Comparison of ENCODE assay signal across 16 cellular contexts in genomic region chr1:147591246-147591891, GRCh38.
"Had no signal": no experiment of that assay in that cellular context is flagged by ENCODE, and none has a peak within 500 bp of the region (broad histone marks: within the 10 kb centered on the region; RNA-seq: fewer than 3 reads in every experiment).

No MANE protein-coding gene starts in this region.

- ATAC-seq: activated CD8-positive, alpha-beta T cell treated with anti-CD3 and anti-CD28 coated beads, Interleukin-2, amount 10 ng/mL, durations not matched to agents 7 days and 5 days; activated T-cell treated with anti-CD3 and anti-CD28 coated beads, Interleukin-2, amount 50 U/mL, for 4 hours; right cardiac atrium had no signal

- H3K27me3 ChIP-seq: ascending aorta, breast epithelium, thyroid gland had no signal

- H3K36me3 ChIP-seq: ascending aorta, breast epithelium, thyroid gland had no signal

- H3K27ac ChIP-seq: ascending aorta, breast epithelium had no signal

- H3K36me3 Mint-ChIP-seq: activated naive CD4-positive, alpha-beta T cell treated with anti-CD3 and anti-CD28 coated beads, Interleukin-2, amount 10 ng/mL, durations not matched to agents 7 days and 5 days had no signal

- H3K9me3 Mint-ChIP-seq: activated B cell treated with CpG ODN at 0.5 μM for 24 hours; activated naive CD4-positive, alpha-beta T cell treated with anti-CD3 and anti-CD28 coated beads, Interleukin-2, amount 10 ng/mL, durations not matched to agents 7 days and 5 days; activated T-cell treated with anti-CD3 and anti-CD28 coated beads, Interleukin-2, amount 50 U/mL, for 4 hours; dendritic cell treated with granulocyte-macrophage colony-stimulating factor and Interleukin-4, amounts not matched to agents 40 ng/mL and 50 ng/mL, for 4 days had no signal

- H3K27ac Mint-ChIP-seq: activated B cell treated with CpG ODN at 0.5 μM for 24 hours; activated CD8-positive, alpha-beta T cell treated with anti-CD3 and anti-CD28 coated beads, Interleukin-2, amount 10 ng/mL, durations not matched to agents 7 days and 5 days; activated naive CD4-positive, alpha-beta T cell treated with anti-CD3 and anti-CD28 coated beads, Interleukin-2, amount 10 ng/mL, durations not matched to agents 7 days and 5 days; dendritic cell treated with granulocyte-macrophage colony-stimulating factor and Interleukin-4, amounts not matched to agents 40 ng/mL and 50 ng/mL, for 4 days had no signal

- H3K4me3 Mint-ChIP-seq: activated B cell treated with CpG ODN at 0.5 μM for 24 hours; activated CD8-positive, alpha-beta T cell treated with anti-CD3 and anti-CD28 coated beads, Interleukin-2, amount 10 ng/mL, durations not matched to agents 7 days and 5 days; activated naive CD4-positive, alpha-beta T cell treated with anti-CD3 and anti-CD28 coated beads, Interleukin-2, amount 10 ng/mL, durations not matched to agents 7 days and 5 days; activated T-cell treated with anti-CD3 and anti-CD28 coated beads, Interleukin-2, amount 50 U/mL, for 4 hours; dendritic cell treated with granulocyte-macrophage colony-stimulating factor and Interleukin-4, amounts not matched to agents 40 ng/mL and 50 ng/mL, for 4 days had no signal

- H3K4me1 ChIP-seq: ascending aorta, breast epithelium had no signal

- H3K4me1 Mint-ChIP-seq: activated B cell treated with CpG ODN at 0.5 μM for 24 hours; activated naive CD4-positive, alpha-beta T cell treated with anti-CD3 and anti-CD28 coated beads, Interleukin-2, amount 10 ng/mL, durations not matched to agents 7 days and 5 days had no signal

- H3K4me3 ChIP-seq: ascending aorta, breast epithelium, thyroid gland had no signal

- DNase-seq: activated B cell treated with CpG ODN at 0.5 μM for 24 hours; activated CD4-positive, alpha-beta T cell treated with anti-CD3 and anti-CD28 coated beads for 48 hours; activated CD8-positive, alpha-beta T cell treated with anti-CD3 and anti-CD28 coated beads, Interleukin-2, amount 10 ng/mL, durations not matched to agents 7 days and 5 days; activated effector memory CD4-positive, alpha-beta T cell treated with Interleukin-2 at 50 U/mL for 16 hours; activated naive CD4-positive, alpha-beta T cell treated with anti-CD3 and anti-CD28 coated beads, Interleukin-2, amount 10 ng/mL, durations not matched to agents 7 days and 5 days; activated T-cell treated with anti-CD3 and anti-CD28 coated beads, Interleukin-2, amount 50 U/mL, for 4 hours; effector CD8-positive, alpha-beta T cell; mammary epithelial cell; occipital lobe; right cardiac atrium; stimulated activated CD4-positive, alpha-beta T cell treated with anti-CD3 and anti-CD28 coated beads, Interleukin-2, amount 100 ng/mL, for 24 hours; stimulated activated naive CD4-positive, alpha-beta T cell treated with Interleukin-2 at 50 U/mL for 16 hours; thyroid gland had no signal

- H3K9me3 ChIP-seq: ascending aorta, breast epithelium, thyroid gland had no signal
